1 cellular context compared by ENCODE assay signal in the genomic region with DNA sequence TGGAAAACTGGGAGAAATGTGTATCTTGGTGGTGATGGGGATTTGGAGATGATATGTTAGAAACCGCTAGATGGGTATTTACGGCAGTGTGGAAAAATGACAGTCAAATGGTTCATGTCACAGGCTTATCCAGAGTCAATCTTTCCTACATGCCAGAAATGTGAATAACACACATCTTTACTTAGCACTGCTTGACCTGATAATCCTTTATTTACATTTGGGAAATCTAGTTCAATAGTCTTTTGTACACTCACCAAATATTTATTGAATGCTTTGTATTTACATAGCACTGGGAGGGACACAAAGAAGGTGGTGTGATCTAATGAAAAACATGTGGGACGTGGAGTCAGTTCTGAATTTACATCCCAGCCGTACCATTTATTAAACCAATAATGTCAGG.
TF ChIP-seq lines count a peak whose summit lies in the region.

No MANE protein-coding gene starts in this region.

TF ChIP-seq in IMR-90, 13 proteins besides CTCF, POLR2A, EP300 and RAD21 (continued from another document):
- TF ChIP-seq MAZ (IDR thresholded peaks at IDR 0.05; ENCODE audit: borderline replicate concordance, low read depth, low read length) (no peak), RFX5 (IDR thresholded peaks at IDR 0.05; ENCODE audit: low read depth, low read length) (no peak), FOS (IDR thresholded peaks at IDR 0.05; ENCODE audit: low read depth, low read length) (no peak)
TF ChIP-seq in IMR-90: peak in this region for 0.
